In the genomic region with DNA sequence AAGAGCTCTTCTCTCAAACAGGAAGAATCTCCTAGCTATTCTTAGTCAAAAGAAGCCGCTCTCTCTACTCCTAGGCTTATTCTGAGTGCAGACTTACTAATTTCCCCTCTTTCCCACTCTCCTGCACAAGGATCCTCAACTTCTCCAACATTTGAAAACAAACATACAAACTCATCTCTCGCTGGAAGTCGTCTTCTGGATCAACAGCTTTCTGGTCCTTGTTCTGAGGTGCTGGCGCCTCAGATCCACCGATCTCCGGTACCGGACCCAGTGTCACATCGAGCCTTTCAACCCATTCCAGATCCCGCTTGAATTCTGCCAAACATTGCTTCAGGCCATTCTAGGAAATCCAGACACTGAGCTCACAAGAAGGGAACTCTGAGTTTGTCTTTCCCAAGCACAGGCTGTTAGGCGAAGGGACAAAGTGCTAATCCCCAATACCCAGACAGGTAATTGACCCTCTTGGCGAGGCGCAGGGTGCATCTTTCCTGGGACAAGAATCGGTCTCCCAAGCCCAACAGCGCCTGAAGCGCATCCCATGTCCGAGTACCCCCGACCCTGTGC, we compare ENCODE assay signal across 8 cellular contexts. TPM values are rescaled to one million over a fixed set of nuclear protein-coding genes. Genes with fewer than 3 reads are reported as not detected.
A peak's percentile ranks its signal among the peaks of the same experiment; 100 is the strongest.
DNase-seq lines count a peak whose midpoint lies in the region; ATAC-seq and TF ChIP-seq lines count a peak whose summit lies in the region.

No MANE protein-coding gene starts in this region.

- H3K79me2 ChIP-seq in Karpas-422 (ENCODE audit: low read length) = peaks cover 33% of the 10 kb centered on the region

- peaks cover 17% of the 10 kb centered on the region for H3K4me1 ChIP-seq in Karpas-422 (ENCODE audit: low read length)

- H3K4me3 Mint-ChIP-seq in natural killer cell = peak overlapping the region; percentile 99

- H3K27ac Mint-ChIP-seq in natural killer cell = peak overlapping the region; percentile 88 to 95

- H4K20me1 ChIP-seq in Karpas-422 (ENCODE audit: insufficient read depth, low read depth, low read length) = peaks cover 4% of the 10 kb centered on the region; the same call in 1 of the 2 replicates

- peaks cover 9% of the 10 kb centered on the region in 2 donors for H3K27me3 Mint-ChIP-seq in natural killer cell (ENCODE audit: low read depth in 2 of 2)

- H3K36me3 ChIP-seq in Karpas-422 (ENCODE audit: insufficient read depth, low read length) = peaks cover 41% of the 10 kb centered on the region; the same call in 1 of the 2 replicates

- intact Hi-C loops in natural killer cell (cut with micrococcal nuclease) = no loop called here

- no peak overlapping the region for H3K27ac ChIP-seq in Karpas-422 (ENCODE audit: low read length)

- TF ChIP-seq CTCF in natural killer cell (IDR thresholded peaks at IDR 0.05) = no peak

- no peaks in the 10 kb centered on the region for H3K27me3 ChIP-seq in Karpas-422 (ENCODE audit: low read length)

- no peak for DNase-seq in Karpas-422
- peak; percentile 13 for DNase-seq in dermis blood vessel endothelial cell
- DNase-seq in natural killer cell = no peak
- no peak for DNase-seq in AG08396 (ENCODE audit: low spot score)
- no peak for DNase-seq in stimulated activated CD4-positive, alpha-beta T cell treated with anti-CD3 and anti-CD28 coated beads, Interleukin-4, amount 100 ng/mL, for 4 hours
- no peak for DNase-seq in activated CD4-positive, CD25-positive, alpha-beta regulatory T cell (lab: John Stamatoyannopoulos, UW)
- no peak for DNase-seq in NCI-H2107 treated with DMSO at 0.1 percent for 48 hours (lab: John Stamatoyannopoulos, UW; ENCODE audit: unreplicated experiment)

- peak overlapping the region; percentile 75 for H3K4me2 ChIP-seq in Karpas-422 (ENCODE audit: low read depth, low read length, poor library complexity, severe bottlenecking)

- H3K9ac ChIP-seq in Karpas-422 (ENCODE audit: low read length) = peak overlapping the region; percentile 86

- peaks cover 10% of the 10 kb centered on the region for H3K36me3 Mint-ChIP-seq in natural killer cell

- ATAC-seq in natural killer cell = no peak

- H3K9me3 Mint-ChIP-seq in natural killer cell = no peaks in the 10 kb centered on the region

- no peaks in the 10 kb centered on the region for H3K9me3 ChIP-seq in Karpas-422 (ENCODE audit: low read length)

- H3K9me2 ChIP-seq in Karpas-422 (replicated peaks; ENCODE audit: insufficient read depth, low read length) = no peaks in the 10 kb centered on the region

- peaks cover 19 to 23% of the 10 kb centered on the region in 2 donors for H3K4me1 Mint-ChIP-seq in natural killer cell

- H3K4me3 ChIP-seq in GM08714 (ENCODE audit: low read length) (peak overlapping the region; percentile 73), Karpas-422 (ENCODE audit: low read length) (peak overlapping the region; percentile 90)

- no peak overlapping the region for H2AFZ ChIP-seq in Karpas-422 (ENCODE audit: low read length)

RNA-seq across cellular contexts. Expression of a gene that starts 0.7 kb away (rescaled TPM):
- total RNA-seq in Karpas-422 (2014; rRNA removed; shearing (Covaris generic); ENCODE audit: low replicate concordance) = 59.5 and 87.6 TPM in 2 replicates
- 68.1 and 89.9 TPM in 2 replicates for total RNA-seq in dermis blood vessel endothelial cell
- total RNA-seq in natural killer cell = 10 to 100 TPM; 21.2 to 28.5 (median 23.6) TPM

RNA-seq across cellular contexts. Expression of a gene that starts 0.7 kb away (rescaled TPM):
- total RNA-seq in Karpas-422 (2014; rRNA removed; shearing (Covaris generic); ENCODE audit: low replicate concordance) = not detected in 2 replicates
- 0.14 and 0.17 TPM in 2 replicates for total RNA-seq in dermis blood vessel endothelial cell
- under 1 TPM in 1 of 3 donors, not detected in 2; 0.19 TPM for total RNA-seq in natural killer cell
